Comparison of ENCODE assay signal across 29 cellular contexts in genomic region chr20:22672191-22672590, GRCh38.
"Had no signal": no experiment of that assay in that cellular context is flagged by ENCODE, and none has a peak within 500 bp of the region (broad histone marks: within the 10 kb centered on the region; RNA-seq: fewer than 3 reads in every experiment).

No MANE protein-coding gene starts in this region.

- FAIRE-seq: endometrium, endothelial cell of umbilical vein, frontal cortex had no signal

- H3K27me3 ChIP-seq: colonic mucosa, hepatocyte had no signal

- H3K4me3 ChIP-seq: colonic mucosa, coronary artery, dorsolateral prefrontal cortex, esophagus muscularis mucosa, esophagus squamous epithelium, gastrocnemius medialis, gastroesophageal sphincter, heart left ventricle, heart right ventricle, hepatocyte had no signal

- DNase-seq: colonic mucosa; cortex of kidney; dermis blood vessel endothelial cell; dorsolateral prefrontal cortex; effector CD4-positive, alpha-beta T cell; effector CD8-positive, alpha-beta T cell; effector memory CD4-positive, alpha-beta T cell; effector memory CD8-positive, alpha-beta T cell; endodermal cell; erythroblast; esophagus squamous epithelium; foreskin fibroblast; foreskin keratinocyte; foreskin melanocyte; gastrocnemius medialis; glutamatergic neuron; head of caudate nucleus; heart left ventricle; heart right ventricle had no signal

- H3K4me1 ChIP-seq: colonic mucosa, esophagus muscularis mucosa, esophagus squamous epithelium, foreskin keratinocyte, gastrocnemius medialis, gastroesophageal sphincter, heart left ventricle, heart right ventricle had no signal

- H3K79me2 ChIP-seq: hepatocyte had no signal

- H3K4me3 Mint-ChIP-seq: dendritic cell treated with granulocyte-macrophage colony-stimulating factor and Interleukin-4, amounts not matched to agents 40 ng/mL and 50 ng/mL, for 4 days; effector memory CD8-positive, alpha-beta T cell; endodermal cell had no signal

- ATAC-seq: effector memory CD8-positive, alpha-beta T cell; esophagus mucosa; foreskin keratinocyte; gastrocnemius medialis; gastroesophageal sphincter; heart left ventricle; heart right ventricle had no signal

- H3K27ac Mint-ChIP-seq: dendritic cell treated with granulocyte-macrophage colony-stimulating factor and Interleukin-4, amounts not matched to agents 40 ng/mL and 50 ng/mL, for 4 days; effector memory CD8-positive, alpha-beta T cell; endodermal cell had no signal

- H3K27ac ChIP-seq: colonic mucosa, coronary artery, dorsolateral prefrontal cortex, epithelial cell of prostate, esophagus muscularis mucosa, esophagus squamous epithelium, foreskin keratinocyte, gastrocnemius medialis, gastroesophageal sphincter, heart left ventricle, heart right ventricle, hepatocyte had no signal

- H3K9me3 ChIP-seq: colonic mucosa had no signal

- H3K36me3 ChIP-seq: colonic mucosa, esophagus muscularis mucosa, esophagus squamous epithelium, gastrocnemius medialis, gastroesophageal sphincter, heart left ventricle, heart right ventricle had no signal

- H3K4me2 ChIP-seq: hepatocyte had no signal

- H2AFZ ChIP-seq: hepatocyte had no signal
